Comparison of ENCODE assay signal across 15 cellular contexts in genomic region chr12:50190859-50191258, GRCh38. TPM values are rescaled to one million over a fixed set of nuclear protein-coding genes. Genes with fewer than 3 reads are reported as not detected.
DNase-seq lines count a peak whose midpoint lies in the region; ATAC-seq and TF ChIP-seq lines count a peak whose summit lies in the region.
"Had no signal": no experiment of that assay in that cellular context is flagged by ENCODE, and none has a peak within 500 bp of the region (broad histone marks: within the 10 kb centered on the region; RNA-seq: fewer than 3 reads in every experiment).

No MANE protein-coding gene starts in this region.

- no peaks in the 10 kb centered on the region for H3K27me3 Mint-ChIP-seq in activated CD8-positive, alpha-beta T cell treated with anti-CD3 and anti-CD28 coated beads, Interleukin-2, amount 10 ng/mL, durations not matched to agents 7 days and 5 days (ENCODE audit: low read depth)
- H3K27me3 Mint-ChIP-seq in activated CD8-positive, alpha-beta T cell treated with anti-CD3 and anti-CD28 coated beads for 36 hours: no peaks in the 10 kb centered on the region
- peaks cover 2% of the 10 kb centered on the region for H3K27me3 Mint-ChIP-seq in HFFc6 (ENCODE audit: insufficient read depth)
- H3K27me3 Mint-ChIP-seq: CD4-positive, CD25-positive, alpha-beta regulatory T cell had no signal

- ATAC-seq in activated CD8-positive, alpha-beta T cell treated with anti-CD3 and anti-CD28 coated beads, Interleukin-2, amount 10 ng/mL, durations not matched to agents 7 days and 5 days: peak; percentile 41
- ATAC-seq in activated CD8-positive, alpha-beta T cell treated with anti-CD3 and anti-CD28 coated beads for 36 hours: no peak
- ATAC-seq in GM18868 (IDR thresholded peaks at IDR 0.05; ENCODE audit: unreplicated experiment): no peak
- ATAC-seq: GM23338 had no signal

- peaks cover 26% of the 10 kb centered on the region for H3K79me2 ChIP-seq in osteoblast (ENCODE audit: insufficient read depth, low read length)

- H3K4me1 Mint-ChIP-seq in activated CD8-positive, alpha-beta T cell treated with anti-CD3 and anti-CD28 coated beads, Interleukin-2, amount 10 ng/mL, durations not matched to agents 7 days and 5 days (ENCODE audit: low read depth): peaks cover 46% of the 10 kb centered on the region
- H3K4me1 Mint-ChIP-seq in activated CD8-positive, alpha-beta T cell treated with anti-CD3 and anti-CD28 coated beads for 36 hours (ENCODE audit: low read depth): peaks cover 35% of the 10 kb centered on the region
- H3K4me1 Mint-ChIP-seq in HFFc6 (ENCODE audit: low read depth): peaks cover 56% of the 10 kb centered on the region
- H3K4me1 Mint-ChIP-seq: GM23338 had no signal

- no peak overlapping the region for H3K4me3 Mint-ChIP-seq in activated CD8-positive, alpha-beta T cell treated with anti-CD3 and anti-CD28 coated beads, Interleukin-2, amount 10 ng/mL, durations not matched to agents 7 days and 5 days
- H3K4me3 Mint-ChIP-seq in activated CD8-positive, alpha-beta T cell treated with anti-CD3 and anti-CD28 coated beads for 36 hours: no peak overlapping the region
- H3K4me3 Mint-ChIP-seq in HFFc6: no peak overlapping the region
- H3K4me3 Mint-ChIP-seq: CD4-positive, CD25-positive, alpha-beta regulatory T cell; GM23338 had no signal

- H4K20me1 ChIP-seq in osteoblast (ENCODE audit: insufficient read depth, low read length): no peaks in the 10 kb centered on the region
- H4K20me1 ChIP-seq: BLaER1 treated with 17β-estradiol and CSF1 and Interleukin-3, amounts not matched to agents 10 nM and 100 nM had no signal

- no peak overlapping the region for H3K4me2 ChIP-seq in osteoblast (ENCODE audit: insufficient read depth, low read length)
- H3K4me2 ChIP-seq: BLaER1 treated with 17β-estradiol and CSF1 and Interleukin-3, amounts not matched to agents 10 nM and 100 nM; GM23338 had no signal

- H3K4me1 ChIP-seq in osteoblast (ENCODE audit: insufficient read depth, low read length): peaks cover 53% of the 10 kb centered on the region
- H3K4me1 ChIP-seq: BLaER1 treated with 17β-estradiol and CSF1 and Interleukin-3, amounts not matched to agents 10 nM and 100 nM had no signal

- H3K9me3 Mint-ChIP-seq in activated CD8-positive, alpha-beta T cell treated with anti-CD3 and anti-CD28 coated beads, Interleukin-2, amount 10 ng/mL, durations not matched to agents 7 days and 5 days (ENCODE audit: insufficient read depth): no peaks in the 10 kb centered on the region
- no peaks in the 10 kb centered on the region for H3K9me3 Mint-ChIP-seq in activated CD8-positive, alpha-beta T cell treated with anti-CD3 and anti-CD28 coated beads for 36 hours
- no peaks in the 10 kb centered on the region for H3K9me3 Mint-ChIP-seq in HFFc6
- H3K9me3 Mint-ChIP-seq: CD4-positive, CD25-positive, alpha-beta regulatory T cell; GM23338 had no signal

- POLR2A ChIA-PET in activated CD8-positive, alpha-beta T cell treated with anti-CD3 and anti-CD28 coated beads, Interleukin-2, amount 10 ng/mL, durations not matched to agents 7 days and 5 days (lab: Charles Lee): interaction anchor here (0.8 kb wide), 1 partner anchor 32 kb away, joined by 4 read pairs; no protein-coding TSS in a partner anchor
- POLR2A ChIA-PET in activated CD8-positive, alpha-beta T cell treated with anti-CD3 and anti-CD28 coated beads for 36 hours (lab: Charles Lee): no interaction called here

- intact Hi-C loops in activated CD8-positive, alpha-beta T cell treated with anti-CD3 and anti-CD28 coated beads for 36 hours (cut with micrococcal nuclease): no loop called here

- no peak overlapping the region for H3K4me3 ChIP-seq in osteoblast (ENCODE audit: insufficient read depth, low read length)
- H3K4me3 ChIP-seq: BLaER1 treated with 17β-estradiol and CSF1 and Interleukin-3, amounts not matched to agents 10 nM and 100 nM; GM23338 had no signal

- CTCF ChIA-PET in activated CD8-positive, alpha-beta T cell treated with anti-CD3 and anti-CD28 coated beads, Interleukin-2, amount 10 ng/mL, durations not matched to agents 7 days and 5 days (lab: Charles Lee): interaction anchor here (0.6 to 1.1 kb wide), 3 partner anchors 10 to 124 kb away, joined by 3 read pairs; no protein-coding TSS in a partner anchor
- CTCF ChIA-PET in activated CD8-positive, alpha-beta T cell treated with anti-CD3 and anti-CD28 coated beads for 36 hours (lab: Charles Lee): no interaction called here

- no peak for DNase-seq in activated CD8-positive, alpha-beta T cell treated with anti-CD3 and anti-CD28 coated beads, Interleukin-2, amount 10 ng/mL, durations not matched to agents 7 days and 5 days
- DNase-seq in activated CD8-positive, alpha-beta T cell treated with anti-CD3 and anti-CD28 coated beads for 36 hours: no peak
- no peak for DNase-seq in HFFc6
- no peak for DNase-seq in osteoblast (ENCODE audit: insufficient read length, low spot score, missing footprints)
- DNase-seq in NCI-H2196 treated with DMSO at 0.1 percent for 48 hours (lab: John Stamatoyannopoulos, UW; ENCODE audit: unreplicated experiment): no peak
- DNase-seq: 8988T; AML-193; CD4-positive, CD25-positive, alpha-beta regulatory T cell; DMS53; GF-D8; H7 had no signal

- H2AFZ ChIP-seq in osteoblast (ENCODE audit: low read length): no peak overlapping the region
- H2AFZ ChIP-seq: GM23338 had no signal

- peaks cover 8% of the 10 kb centered on the region for H3K36me3 Mint-ChIP-seq in activated CD8-positive, alpha-beta T cell treated with anti-CD3 and anti-CD28 coated beads, Interleukin-2, amount 10 ng/mL, durations not matched to agents 7 days and 5 days (ENCODE audit: low read depth)
- H3K36me3 Mint-ChIP-seq in activated CD8-positive, alpha-beta T cell treated with anti-CD3 and anti-CD28 coated beads for 36 hours (ENCODE audit: low read depth): peaks cover 28% of the 10 kb centered on the region
- H3K36me3 Mint-ChIP-seq in HFFc6 (ENCODE audit: low read depth): peaks cover 35% of the 10 kb centered on the region

- no peaks in the 10 kb centered on the region for H3K27me3 ChIP-seq in osteoblast (ENCODE audit: insufficient read depth, low read length)
- H3K27me3 ChIP-seq: BLaER1 treated with 17β-estradiol and CSF1 and Interleukin-3, amounts not matched to agents 10 nM and 100 nM had no signal

- H3K9me3 ChIP-seq in osteoblast (ENCODE audit: low read depth, low read length): no peaks in the 10 kb centered on the region
- H3K9me3 ChIP-seq: BLaER1 treated with 17β-estradiol and CSF1 and Interleukin-3, amounts not matched to agents 10 nM and 100 nM had no signal

- H3K27ac ChIP-seq in VCaP (peak overlapping the region; percentile 92), osteoblast (ENCODE audit: low read depth, low read length) (peak overlapping the region; percentile 4)
- H3K27ac ChIP-seq: BLaER1 treated with 17β-estradiol and CSF1 and Interleukin-3, amounts not matched to agents 10 nM and 100 nM had no signal

- peaks cover 50% of the 10 kb centered on the region for H3K36me3 ChIP-seq in osteoblast (ENCODE audit: insufficient read depth, low read length)

- H3K27ac Mint-ChIP-seq in activated CD8-positive, alpha-beta T cell treated with anti-CD3 and anti-CD28 coated beads, Interleukin-2, amount 10 ng/mL, durations not matched to agents 7 days and 5 days: no peak overlapping the region
- H3K27ac Mint-ChIP-seq in activated CD8-positive, alpha-beta T cell treated with anti-CD3 and anti-CD28 coated beads for 36 hours: no peak overlapping the region
- H3K27ac Mint-ChIP-seq in HFFc6: peak overlapping the region; percentile 7; the same call in 1 of the 2 replicates
- H3K27ac Mint-ChIP-seq: GM23338 had no signal

- no peak for TF ChIP-seq CTCF in activated CD8-positive, alpha-beta T cell treated with anti-CD3 and anti-CD28 coated beads for 36 hours (IDR thresholded peaks at IDR 0.05)
- TF ChIP-seq CTCF in HFFc6 (IDR thresholded peaks at IDR 0.05) (no peak), VCaP (conservative IDR thresholded peaks at IDR 0.05) (no peak), osteoblast (IDR thresholded peaks at IDR 0.05; ENCODE audit: extremely low read depth, low read depth, low read length) (no peak)

RNA-seq across cellular contexts. Expression of gene CERS5, which starts 23.7 kb away (rescaled TPM):
- 10 to 100 TPM; 38.7 to 40.6 TPM for total RNA-seq in activated CD8-positive, alpha-beta T cell treated with anti-CD3 and anti-CD28 coated beads, Interleukin-2, amount 10 ng/mL, durations not matched to agents 7 days and 5 days
- total RNA-seq in activated CD8-positive, alpha-beta T cell treated with anti-CD3 and anti-CD28 coated beads for 36 hours: 10 to 100 TPM; 33.9 to 39.5 TPM
- total RNA-seq in HFFc6 (2021; fragmentation: NEBNext Ultra II Directional; extraction: Animal tissue kit (Norgen Biotek cat#: 25700)): 10 to 100 TPM; 48.0 to 69.3 (median 60.3) TPM
- total RNA-seq in osteoblast: 30.9 and 33.7 TPM in 2 replicates
